Comparison of ENCODE assay signal across 8 cellular contexts in genomic region chr18:62187543-62188378, GRCh38. TPM values are rescaled to one million over a fixed set of nuclear protein-coding genes. Genes with fewer than 3 reads are reported as not detected.
DNase-seq lines count a peak whose midpoint lies in the region; ATAC-seq and TF ChIP-seq lines count a peak whose summit lies in the region.

No MANE protein-coding gene starts in this region.

- peak overlapping the region; percentile 100 for H3K4me3 ChIP-seq in HEK293 (ENCODE audit: low read depth, low read length)
- peak overlapping the region; percentile 62 to 85 for H3K4me3 ChIP-seq in aorta (ENCODE audit: low read length in 2 of 2)

- H3K9ac ChIP-seq in ES-I3 (ENCODE audit: low read depth, low read length) = peak overlapping the region; percentile 86

- H3K27ac ChIP-seq in HEK293 (ENCODE audit: extremely low read depth, low read depth, low read length) (peak overlapping the region; percentile 91), aorta (ENCODE audit: low read depth in 1 of 2, low read length in 2 of 2) (peak overlapping the region in 1 of 2 donors; percentile 53)

- H3K36me3 ChIP-seq in ES-I3 (ENCODE audit: insufficient read depth, low read length) = no peaks in the 10 kb centered on the region
- H3K36me3 ChIP-seq in HEK293 (ENCODE audit: control insufficient read depth in 2 of 2, insufficient read depth in 1 of 2, low read length in 2 of 2) = no peaks in the 10 kb centered on the region; a peak in 1 of 3 replicates
- H3K36me3 ChIP-seq in aorta (ENCODE audit: control insufficient read depth in 1 of 2, insufficient read depth in 2 of 2, low read length in 1 of 2) = no peaks in the 10 kb centered on the region

- TF ChIP-seq CTCF in HEK293 (tag by site-specific recombination; IDR thresholded peaks at IDR 0.05) = peak; percentile 96
- TF ChIP-seq CTCF in nephron progenitor cell (IDR thresholded peaks at IDR 0.05) = no peak

- intact Hi-C loops in aorta (cut with DNase I) = loop anchor here (2.0 to 10.0 kb wide), 5 partner anchors 61 to 530 kb away; partner anchors contain the start of gene PHLPP1 (in 1 of the 2)

- no peak for ATAC-seq in activated T-helper 17 cell treated with anti-CD3 and anti-CD28 coated beads, Interleukin-2, amount 50 U/mL, for 72 hours (replicated peaks)
- peak; percentile 2 for ATAC-seq in aorta (ENCODE audit: low FRiP score)

- H3K9me3 ChIP-seq in ES-I3 (ENCODE audit: control insufficient read depth, insufficient read depth, low read length) = no peaks in the 10 kb centered on the region
- H3K9me3 ChIP-seq in HEK293 (ENCODE audit: control insufficient read depth, insufficient read depth, low read depth, low read length) = no peaks in the 10 kb centered on the region
- no peaks in the 10 kb centered on the region for H3K9me3 ChIP-seq in aorta (ENCODE audit: control insufficient read depth, low read length)

- H3K27me3 ChIP-seq in aorta (ENCODE audit: control insufficient read depth in 1 of 2, insufficient read depth in 2 of 2, low read length in 1 of 2) = no peaks in the 10 kb centered on the region

- no peaks in the 10 kb centered on the region for H3K9me3 Mint-ChIP-seq in activated T-helper 17 cell treated with anti-CD3 and anti-CD28 coated beads, Interleukin-2, amount 50 U/mL, for 72 hours
- H3K9me3 Mint-ChIP-seq in nephron progenitor cell = peaks cover 9% of the 10 kb centered on the region

- 0 to 1% methylated on average over 48 to 53 of the region's 53 CpGs for WGBS in aorta, 2 donors

- peak overlapping the region; percentile 99 for H3K27ac Mint-ChIP-seq in activated T-helper 17 cell treated with anti-CD3 and anti-CD28 coated beads, Interleukin-2, amount 50 U/mL, for 72 hours
- H3K27ac Mint-ChIP-seq in nephron progenitor cell = peak overlapping the region; percentile 100

- peak; percentile 81 for DNase-seq in NCI-H69 (lab: John Stamatoyannopoulos, UW)
- DNase-seq in fibroblast of peridontal ligament (ENCODE audit: extremely low read depth) = peak; percentile 27
- DNase-seq in nephron progenitor cell = peak; percentile 55
- DNase-seq in aorta = no peak
- DNase-seq in hippocampal formation (lab: John Stamatoyannopoulos, UW) = no peak

- H3K4me3 Mint-ChIP-seq in activated T-helper 17 cell treated with anti-CD3 and anti-CD28 coated beads, Interleukin-2, amount 50 U/mL, for 72 hours = peak overlapping the region; percentile 99
- H3K4me3 Mint-ChIP-seq in nephron progenitor cell = peak overlapping the region; percentile 100

- H3K4me1 Mint-ChIP-seq in activated T-helper 17 cell treated with anti-CD3 and anti-CD28 coated beads, Interleukin-2, amount 50 U/mL, for 72 hours = peaks cover 35% of the 10 kb centered on the region
- peaks cover 48% of the 10 kb centered on the region for H3K4me1 Mint-ChIP-seq in nephron progenitor cell

- H3K4me1 ChIP-seq in ES-I3 (ENCODE audit: insufficient read depth, low read length) = no peaks in the 10 kb centered on the region
- peaks cover 10% of the 10 kb centered on the region for H3K4me1 ChIP-seq in HEK293 (ENCODE audit: control insufficient read depth, insufficient read depth, low read length)
- no peaks in the 10 kb centered on the region for H3K4me1 ChIP-seq in aorta (ENCODE audit: control insufficient read depth in 1 of 2, insufficient read depth in 2 of 2, low read length in 2 of 2)

- no peaks in the 10 kb centered on the region for H3K27me3 Mint-ChIP-seq in activated T-helper 17 cell treated with anti-CD3 and anti-CD28 coated beads, Interleukin-2, amount 50 U/mL, for 72 hours
- H3K27me3 Mint-ChIP-seq in nephron progenitor cell (ENCODE audit: low read depth, poor library complexity) = no peaks in the 10 kb centered on the region

- POLR2A ChIA-PET in HEK293 (lab: Yijun Ruan, JAX) = interaction anchor here (0.9 to 1.9 kb wide), 12 partner anchors 10 to 335 kb away, joined by 3 to 23 read pairs (median 4); partner anchors contain the start of gene ZCCHC2

- H3K36me3 Mint-ChIP-seq in activated T-helper 17 cell treated with anti-CD3 and anti-CD28 coated beads, Interleukin-2, amount 50 U/mL, for 72 hours (ENCODE audit: low read depth) = peaks cover 37% of the 10 kb centered on the region
- H3K36me3 Mint-ChIP-seq in nephron progenitor cell (ENCODE audit: low read depth) = peaks cover 24% of the 10 kb centered on the region

- CTCF ChIA-PET in HEK293 (lab: Yijun Ruan, JAX) = interaction anchor here (1.3 to 1.8 kb wide), 2 partner anchors 13 to 62 kb away, joined by 3 to 5 read pairs; no protein-coding TSS in a partner anchor

TF ChIP-seq in HEK293, 187 proteins besides CTCF, POLR2A, EP300 and RAD21 (continues in another document):
- TF ChIP-seq EGR2 (tag by site-specific recombination; IDR thresholded peaks at IDR 0.05; ENCODE audit: low read depth) = no peak
- TF ChIP-seq PRDM2 (tag by site-specific recombination; IDR thresholded peaks at IDR 0.05; ENCODE audit: borderline replicate concordance) = no peak
- TF ChIP-seq PBX3 (CRISPR knock-in tag; IDR thresholded peaks at IDR 0.05) = no peak
- TF ChIP-seq ZNF701 (tag by site-specific recombination; IDR thresholded peaks at IDR 0.05) = no peak
- no peak for TF ChIP-seq ZNF510 (tag by site-specific recombination; IDR thresholded peaks at IDR 0.05; ENCODE audit: insufficient replicate concordance)
- TF ChIP-seq ZNF221 (tag by site-specific recombination; IDR thresholded peaks at IDR 0.05; ENCODE audit: borderline replicate concordance) = no peak
- peak; percentile 68 for TF ChIP-seq GLIS2 (tag by site-specific recombination; IDR thresholded peaks at IDR 0.05)
- TF ChIP-seq ZNF692 (tag by site-specific recombination; IDR thresholded peaks at IDR 0.05) = 0 out of 2 replicates have a peak, but pooled peaks have one; percentile 10
- no peak for TF ChIP-seq ZNF341 (tag by site-specific recombination; IDR thresholded peaks at IDR 0.05; ENCODE audit: low read depth)

RNA-seq across cellular contexts. Expression of gene RELCH, which starts 0.7 kb away (rescaled TPM):
- total RNA-seq in activated T-helper 17 cell treated with anti-CD3 and anti-CD28 coated beads, Interleukin-2, amount 50 U/mL, for 72 hours = 10 to 100 TPM; 23.2 to 28.7 TPM
- 10 to 100 TPM; 31.6 to 40.7 TPM for total RNA-seq in aorta
- polyA plus RNA-seq in aorta = 10 to 100 TPM in 1 of 2 donors, 1 to 10 TPM in 1; 1.8 to 12.1 TPM

RNA-seq across cellular contexts. Expression of gene PIGN, which starts 0.9 kb away (rescaled TPM):
- total RNA-seq in activated T-helper 17 cell treated with anti-CD3 and anti-CD28 coated beads, Interleukin-2, amount 50 U/mL, for 72 hours = 10 to 100 TPM; 32.3 to 32.8 TPM
- total RNA-seq in aorta = 10 to 100 TPM; 25.0 to 32.2 TPM
- 1 to 10 TPM; 7.6 to 8.3 TPM for polyA plus RNA-seq in aorta

Comparison
In these comparisons a context has a peak if more than half of its experiments do, and no peak if none do; other contexts are left out.
1. DNase-seq: peak in NCI-H69 (single experiment), fibroblast of peridontal ligament (single experiment) and nephron progenitor cell (single experiment); none in aorta (0 of 2) and hippocampal formation (0 of 2).